ENCODE assay signal across 8 cellular contexts in genomic region chr6:142474446-142475289, GRCh38.
A peak's percentile ranks its signal among the peaks of the same experiment; 100 is the strongest.
DNase-seq lines count a peak whose midpoint lies in the region; ATAC-seq and TF ChIP-seq lines count a peak whose summit lies in the region.

No MANE protein-coding gene starts in this region.

- no peak overlapping the region for H3K4me3 Mint-ChIP-seq in activated T-cell treated with anti-CD3 and anti-CD28 coated beads, Interleukin-2, amount 50 U/mL, for 24 hours

- no peak for DNase-seq in activated T-cell treated with anti-CD3 and anti-CD28 coated beads, Interleukin-2, amount 50 U/mL, for 24 hours
- no peak for DNase-seq in activated T-cell treated with anti-CD3 and anti-CD28 coated beads, Interleukin-2, amount 50 U/mL, for 48 hours
- DNase-seq in NCI-H2196 (lab: John Stamatoyannopoulos, UW; ENCODE audit: unreplicated experiment) (peak; percentile 44), anterior cingulate cortex (lab: John Stamatoyannopoulos, UW) (peak in 39 of 58 donors; percentile 0 to 50 (median 8)), smooth muscle cell (lab: John Stamatoyannopoulos, UW; ENCODE audit: unreplicated experiment) (no peak)
- no peak for DNase-seq in stimulated activated CD4-positive, alpha-beta T cell treated with anti-CD3 and anti-CD28 coated beads, Interleukin-4, amount 100 ng/mL, for 1 hour

- H3K27ac ChIP-seq in iPS-20b (ENCODE audit: low read length) = no peak overlapping the region
- H3K27ac ChIP-seq in smooth muscle cell (ENCODE audit: low read depth) = no peak overlapping the region

- peaks cover 6% of the 10 kb centered on the region; the same call in 1 of the 2 replicates for H3K9me3 ChIP-seq in iPS-20b (ENCODE audit: insufficient read depth, low read depth, low read length)
- H3K9me3 ChIP-seq in smooth muscle cell (replicated peaks; ENCODE audit: low read depth) = no peaks in the 10 kb centered on the region

- no peak overlapping the region for H2AFZ ChIP-seq in smooth muscle cell (ENCODE audit: low read depth)

- H3K27me3 ChIP-seq in iPS-20b (ENCODE audit: insufficient read depth, low read length) (no peaks in the 10 kb centered on the region), smooth muscle cell (ENCODE audit: low read depth) (no peaks in the 10 kb centered on the region)

- no peaks in the 10 kb centered on the region for H4K20me1 ChIP-seq in smooth muscle cell (ENCODE audit: low read depth)

- H3K27me3 Mint-ChIP-seq in activated T-cell treated with anti-CD3 and anti-CD28 coated beads, Interleukin-2, amount 50 U/mL, for 24 hours = no peaks in the 10 kb centered on the region

- no peaks in the 10 kb centered on the region for H3K79me2 ChIP-seq in smooth muscle cell (ENCODE audit: low read depth)

- peak; percentile 73 for TF ChIP-seq CTCF in smooth muscle cell (IDR thresholded peaks at IDR 0.05; ENCODE audit: borderline replicate concordance, insufficient read depth, poor library complexity, severe bottlenecking)

- no peaks in the 10 kb centered on the region for H3K36me3 Mint-ChIP-seq in activated T-cell treated with anti-CD3 and anti-CD28 coated beads, Interleukin-2, amount 50 U/mL, for 24 hours (ENCODE audit: low read depth)

- H3K36me3 ChIP-seq in iPS-20b (ENCODE audit: insufficient read depth, low read depth, low read length) = no peaks in the 10 kb centered on the region
- H3K36me3 ChIP-seq in smooth muscle cell (ENCODE audit: low read depth) = no peaks in the 10 kb centered on the region

- H3K4me3 ChIP-seq in iPS-20b (ENCODE audit: low read length) = 0 out of 2 replicates have a peak overlapping the region, but pooled peaks have one; percentile 44
- no peak overlapping the region for H3K4me3 ChIP-seq in smooth muscle cell

- H3K9ac ChIP-seq in iPS-20b (ENCODE audit: low read depth, low read length) (no peak overlapping the region), smooth muscle cell (ENCODE audit: low read depth) (no peak overlapping the region)

- 7% methylated on average over 13 of the region's 13 CpGs for WGBS in smooth muscle cell (ENCODE audit: low lambda C conversion rate)

- no peak overlapping the region for H3K4me2 ChIP-seq in smooth muscle cell

- H3K4me1 Mint-ChIP-seq in activated T-cell treated with anti-CD3 and anti-CD28 coated beads, Interleukin-2, amount 50 U/mL, for 24 hours (ENCODE audit: low read depth) = peaks cover 8% of the 10 kb centered on the region

- H3K4me1 ChIP-seq in iPS-20b (ENCODE audit: insufficient read depth, low read length) (no peaks in the 10 kb centered on the region), smooth muscle cell (ENCODE audit: low read depth) (no peaks in the 10 kb centered on the region)

- H3K27ac Mint-ChIP-seq in activated T-cell treated with anti-CD3 and anti-CD28 coated beads, Interleukin-2, amount 50 U/mL, for 24 hours = peak overlapping the region; percentile 3

- ATAC-seq in HG02623 (IDR thresholded peaks at IDR 0.05; ENCODE audit: unreplicated experiment) = peak; percentile 61

- peaks cover 4% of the 10 kb centered on the region for H3K9me3 Mint-ChIP-seq in activated T-cell treated with anti-CD3 and anti-CD28 coated beads, Interleukin-2, amount 50 U/mL, for 24 hours

- H3F3A ChIP-seq in smooth muscle cell (ENCODE audit: low read depth) = no peaks in the 10 kb centered on the region

Comparison
In these comparisons a context has a peak if more than half of its experiments do, and no peak if none do; other contexts are left out.
1. DNase-seq: peak in NCI-H2196 (single experiment) and anterior cingulate cortex (39 of 58); none in activated T-cell treated with anti-CD3 and anti-CD28 coated beads, Interleukin-2, amount 50 U/mL, for 24 hours (single experiment), activated T-cell treated with anti-CD3 and anti-CD28 coated beads, Interleukin-2, amount 50 U/mL, for 48 hours (0 of 2), smooth muscle cell (single experiment) and stimulated activated CD4-positive, alpha-beta T cell treated with anti-CD3 and anti-CD28 coated beads, Interleukin-4, amount 100 ng/mL, for 1 hour (single experiment).